Comparison of ENCODE assay signal across 8 cellular contexts in the genomic region with DNA sequence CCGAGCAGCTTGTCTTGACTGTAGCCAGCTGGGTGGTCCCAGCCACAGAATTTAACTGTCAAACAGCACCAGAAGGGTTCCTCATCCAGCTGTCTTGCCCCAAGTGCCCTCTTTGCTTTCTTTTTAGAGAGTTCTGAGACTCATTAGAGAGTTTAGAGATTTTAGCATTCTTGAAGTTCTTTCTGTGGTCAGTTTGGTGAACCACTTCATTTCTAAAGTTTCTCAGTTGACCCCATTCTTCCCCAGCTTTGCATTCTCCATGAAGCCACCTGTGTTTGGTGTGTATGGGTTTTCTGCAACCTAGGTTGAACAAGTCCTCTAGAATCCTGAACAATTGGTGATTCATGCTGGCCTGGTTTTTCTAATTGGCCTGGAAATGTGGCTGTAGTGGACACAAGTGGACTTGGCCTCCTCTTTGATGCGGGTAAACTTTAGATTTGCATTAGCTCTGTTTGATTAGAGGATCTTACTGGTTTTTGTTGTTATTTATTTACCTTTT. TPM values are rescaled to one million over a fixed set of nuclear protein-coding genes. Genes with fewer than 3 reads are reported as not detected.
DNase-seq lines count a peak whose midpoint lies in the region; ATAC-seq, FAIRE-seq and TF ChIP-seq lines count a peak whose summit lies in the region.

No MANE protein-coding gene starts in this region.

- H3K9ac ChIP-seq in HUES48 (ENCODE audit: low read depth, low read length), result no peak overlapping the region

- TF ChIP-seq EP300 in stomach (IDR thresholded peaks at IDR 0.05), result no peak

- H3K4me3 ChIP-seq in HUES48 (ENCODE audit: low read depth, low read length) (no peak overlapping the region), stomach (no peak overlapping the region), small intestine (ENCODE audit: low read depth in 1 of 2, low read length in 2 of 2) (no peak overlapping the region)

- H3K4me1 ChIP-seq in HUES48 (ENCODE audit: control insufficient read depth, insufficient read depth, low read length), result peaks cover 65% of the 10 kb centered on the region
- peaks cover 44 to 88% (median 65%) of the 10 kb centered on the region in 4 donors for H3K4me1 ChIP-seq in stomach
- peaks cover 11 to 24% of the 10 kb centered on the region in 2 donors for H3K4me1 ChIP-seq in small intestine (ENCODE audit: control insufficient read depth in 2 of 2, insufficient read depth in 1 of 2, low read depth in 1 of 2, low read length in 1 of 2)

- H3K27ac ChIP-seq in HUES48 (ENCODE audit: low read depth, low read length), result peak overlapping the region; percentile 87
- peak overlapping the region; percentile 92 for H3K27ac ChIP-seq in epithelial cell of prostate
- peak overlapping the region in 4 of 5 donors; percentile 20 to 83 (median 44) for H3K27ac ChIP-seq in stomach
- H3K27ac ChIP-seq in small intestine (ENCODE audit: low read depth in 1 of 2, low read length in 1 of 2), result peak overlapping the region in 1 of 2 donors; percentile 72

- DNase-seq in EL (peak; percentile 94), epithelial cell of prostate (ENCODE audit: low read depth, low spot score) (no peak), stomach (no peak), small intestine (no peak), NCI-H510A (lab: John Stamatoyannopoulos, UW) (no peak)
- no peak for DNase-seq in stimulated activated CD4-positive, alpha-beta T cell treated with anti-CD3 and anti-CD28 coated beads, Interleukin-4, amount 100 ng/mL, for 4 hours

- no peak for FAIRE-seq in small intestine (lab: Jason Lieb, UNC)

- no peak for TF ChIP-seq CTCF in stomach (IDR thresholded peaks at IDR 0.05)

- H3K36me3 ChIP-seq in HUES48 (ENCODE audit: control insufficient read depth, insufficient read depth, low read length) (no peaks in the 10 kb centered on the region), stomach (no peaks in the 10 kb centered on the region), small intestine (ENCODE audit: control insufficient read depth in 2 of 2, insufficient read depth in 2 of 2, low read length in 2 of 2) (no peaks in the 10 kb centered on the region)

- H3K9me3 ChIP-seq in HUES48 (ENCODE audit: control insufficient read depth, insufficient read depth, low read length) (no peaks in the 10 kb centered on the region), stomach (no peaks in the 10 kb centered on the region), small intestine (ENCODE audit: control insufficient read depth, low read depth) (no peaks in the 10 kb centered on the region)

- no peaks in the 10 kb centered on the region for H3K27me3 ChIP-seq in HUES48 (ENCODE audit: control insufficient read depth, insufficient read depth, low read length)
- no peaks in the 10 kb centered on the region for H3K27me3 ChIP-seq in stomach
- H3K27me3 ChIP-seq in small intestine (ENCODE audit: control insufficient read depth in 2 of 2, insufficient read depth in 2 of 2, low read length in 2 of 2), result no peaks in the 10 kb centered on the region

- TF ChIP-seq POLR2A in stomach (IDR thresholded peaks at IDR 0.05), result no peak

- ATAC-seq in GM21576 (IDR thresholded peaks at IDR 0.05; ENCODE audit: unreplicated experiment), result peak; percentile 82

- 63 to 76% (median 71%) methylated on average over 2 of the region's 2 CpGs for WGBS in stomach, 5 donors
- WGBS in small intestine, 3 donors, result 60 to 74% (median 68%) methylated on average over 2 of the region's 2 CpGs

- intact Hi-C loops in stomach (cut with DNase I; ENCODE audit: low total_unique reads), result no loop called here

RNA-seq across cellular contexts. Expression of gene FLNB, which starts 33.7 kb away (rescaled TPM):
- total RNA-seq in stomach, result 100 to 1,000 TPM in 3 of 5 donors, 10 to 100 TPM in 2; 51.3 to 204 (median 112) TPM
- polyA plus RNA-seq in stomach, result 10 to 100 TPM; 38.2 to 76.2 (median 45.1) TPM
- 100 to 1,000 TPM; 137 to 335 (median 268) TPM for polyA plus RNA-seq in small intestine
